In genomic region chr2:8662239-8662879, GRCh38 we compare ENCODE assay signal across 1 cellular context.
TF ChIP-seq lines count a peak whose summit lies in the region.

No MANE protein-coding gene starts in this region.

TF ChIP-seq in IMR-90, 13 proteins besides CTCF, POLR2A, EP300 and RAD21 (continued from another document):
- no peak for TF ChIP-seq ELK1 (IDR thresholded peaks at IDR 0.05; ENCODE audit: borderline replicate concordance, low read depth, low read length)
- TF ChIP-seq RFX5 (IDR thresholded peaks at IDR 0.05; ENCODE audit: low read depth, low read length): no peak
- peak; percentile 92 for TF ChIP-seq FOS (IDR thresholded peaks at IDR 0.05; ENCODE audit: low read depth, low read length)
- TF ChIP-seq SMC3 (IDR thresholded peaks at IDR 0.05; ENCODE audit: low read depth, low read length): peak; percentile 20
- no peak for TF ChIP-seq RCOR1 (IDR thresholded peaks at IDR 0.05; ENCODE audit: insufficient replicate concordance, low read length)
